Comparison of ENCODE assay signal across 9 cellular contexts in the genomic region with DNA sequence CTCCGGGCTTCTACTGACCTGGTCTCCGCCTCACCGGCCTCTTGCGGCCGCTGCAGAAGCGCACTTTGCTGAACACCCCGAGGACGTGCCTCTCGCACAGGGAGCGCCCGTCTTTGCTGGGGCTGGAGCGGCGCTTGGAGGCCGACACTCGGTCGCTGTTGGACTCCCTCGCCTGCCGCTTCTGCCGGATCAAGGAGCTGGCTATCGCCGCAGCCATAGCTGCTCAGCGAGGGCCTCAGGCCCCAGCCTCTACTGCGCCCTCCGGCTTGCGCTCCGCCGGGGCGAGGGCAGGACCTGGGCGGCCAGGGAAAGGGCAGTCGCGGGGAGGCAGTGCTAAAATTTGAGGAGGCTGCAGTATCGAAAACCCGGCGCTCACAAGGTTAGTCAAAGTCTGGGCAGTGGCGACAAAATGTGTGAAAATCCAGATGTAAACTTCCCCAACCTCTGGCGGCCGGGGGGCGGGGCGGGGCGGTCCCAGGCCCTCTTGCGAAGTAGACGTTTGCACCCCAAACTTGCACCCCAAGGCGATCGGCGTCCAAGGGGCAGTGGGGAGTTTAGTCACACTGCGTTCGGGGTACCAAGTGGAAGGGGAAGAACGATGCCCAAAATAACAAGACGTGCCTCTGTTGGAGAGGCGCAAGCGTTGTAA.
A peak's percentile ranks its signal among the peaks of the same experiment; 100 is the strongest.
DNase-seq lines count a peak whose midpoint lies in the region; ATAC-seq and TF ChIP-seq lines count a peak whose summit lies in the region.
"Had no signal": no experiment of that assay in that cellular context is flagged by ENCODE, and none has a peak within 500 bp of the region (broad histone marks: within the 10 kb centered on the region; RNA-seq: fewer than 3 reads in every experiment).

No MANE protein-coding gene starts in this region.

- H3K9me3 ChIP-seq in ectodermal cell (ENCODE audit: control insufficient read depth, low read length) (no peaks in the 10 kb centered on the region), left lung (no peaks in the 10 kb centered on the region), subcutaneous abdominal adipose tissue (ENCODE audit: control insufficient read depth in 5 of 5, low read length in 5 of 5) (no peaks in the 10 kb centered on the region)

- TF ChIP-seq CTCF in left lung (IDR thresholded peaks at IDR 0.05) = no peak

- H3K36me3 ChIP-seq in ectodermal cell (ENCODE audit: control insufficient read depth, insufficient read depth, low read length) = no peaks in the 10 kb centered on the region
- no peaks in the 10 kb centered on the region for H3K36me3 ChIP-seq in left lung
- H3K36me3 ChIP-seq in subcutaneous abdominal adipose tissue (ENCODE audit: control insufficient read depth in 5 of 5, insufficient read depth in 5 of 5, low read length in 5 of 5) = no peaks in the 10 kb centered on the region

- peak; percentile 32 for ATAC-seq in left lung
- no peak for ATAC-seq in GM21526 (IDR thresholded peaks at IDR 0.05; ENCODE audit: low FRiP score, unreplicated experiment)
- no peak for ATAC-seq in HG03469 (IDR thresholded peaks at IDR 0.05; ENCODE audit: unreplicated experiment)
- ATAC-seq in GM21576 (IDR thresholded peaks at IDR 0.05; ENCODE audit: unreplicated experiment) = no peak
- ATAC-seq: Panc1 had no signal

- 1% methylated on average over 48 to 51 of the region's 51 CpGs for WGBS in ectodermal cell, 2 experiments

- H3K9ac ChIP-seq in subcutaneous abdominal adipose tissue (ENCODE audit: low read length in 5 of 5) = no peak overlapping the region

- H3K27ac ChIP-seq in ectodermal cell (ENCODE audit: insufficient read depth, low read depth, low read length, poor library complexity, severe bottlenecking) (no peak overlapping the region), left lung (no peak overlapping the region), subcutaneous abdominal adipose tissue (ENCODE audit: low read depth, low read length) (no peak overlapping the region)

- H3K4me1 ChIP-seq in ectodermal cell (ENCODE audit: control insufficient read depth, insufficient read depth, low read length) (peaks cover 6% of the 10 kb centered on the region), left lung (peaks cover 0 to 12% of the 10 kb centered on the region in 2 donors), subcutaneous abdominal adipose tissue (ENCODE audit: control insufficient read depth in 5 of 5, insufficient read depth in 5 of 5, low read length in 5 of 5) (peaks cover 0 to 17% (median 16%) of the 10 kb centered on the region in 5 donors)

- peaks cover 52% of the 10 kb centered on the region for H3K27me3 ChIP-seq in ectodermal cell (ENCODE audit: control insufficient read depth, insufficient read depth, low read length, poor library complexity, severe bottlenecking)
- peaks cover 43 to 58% of the 10 kb centered on the region in 2 donors for H3K27me3 ChIP-seq in left lung
- H3K27me3 ChIP-seq in subcutaneous abdominal adipose tissue (ENCODE audit: control insufficient read depth in 5 of 5, insufficient read depth in 4 of 5, low read length in 5 of 5) = peaks cover 0 to 21% (median 12%) of the 10 kb centered on the region in 5 donors

- intact Hi-C loops in left lung (cut with DNase I) = no loop called here

- peak; percentile 57 for DNase-seq in M059J (ENCODE audit: low read depth)
- peak in 1 of 2 donors; percentile 70 for DNase-seq in left lung
- DNase-seq: naive B cell had no signal

- H3K4me3 ChIP-seq in ectodermal cell (ENCODE audit: insufficient read depth, low read depth, low read length) (peak overlapping the region; percentile 74), left lung (peak overlapping the region in 1 of 2 donors; percentile 37), subcutaneous abdominal adipose tissue (ENCODE audit: low read depth in 1 of 5, low read length in 5 of 5) (peak overlapping the region in 4 of 5 donors; percentile 37 to 68 (median 65))
